In the genomic region with DNA sequence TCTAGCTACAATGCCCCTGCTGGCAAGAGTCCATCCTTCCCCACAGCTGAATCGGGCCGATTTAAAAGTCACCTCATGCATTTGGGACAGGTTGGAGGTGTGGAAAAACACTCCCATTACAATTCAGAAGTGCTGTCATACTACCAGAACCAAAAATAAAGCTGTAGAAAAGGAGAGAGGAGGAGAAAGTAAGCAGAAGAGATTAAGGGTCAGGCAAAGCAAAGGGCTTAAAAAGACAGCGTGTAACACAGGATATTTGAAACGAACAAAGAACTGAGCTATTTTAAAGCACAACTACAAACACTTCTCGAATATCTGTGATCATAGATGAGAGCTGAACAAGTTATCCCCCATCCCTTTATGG, we compare ENCODE assay signal across 21 cellular contexts.
"Had no signal": no experiment of that assay in that cellular context is flagged by ENCODE, and none has a peak within 500 bp of the region (broad histone marks: within the 10 kb centered on the region; RNA-seq: fewer than 3 reads in every experiment).

No MANE protein-coding gene starts in this region.

- H3K4me2 ChIP-seq: hepatocyte, neural progenitor cell had no signal

- H3K36me3 ChIP-seq: adrenal gland, ascending aorta, colonic mucosa, neural progenitor cell, tibial artery had no signal

- H3K4me1 ChIP-seq: adrenal gland, colonic mucosa, neural progenitor cell had no signal

- H3K4me1 Mint-ChIP-seq: activated T-helper 17 cell treated with anti-CD3 and anti-CD28 coated beads, Interleukin-2, amount 50 U/mL, for 72 hours; central memory CD8-positive, alpha-beta T cell had no signal

- H3K79me2 ChIP-seq: hepatocyte had no signal

- H2AFZ ChIP-seq: hepatocyte, neural progenitor cell had no signal

- H3K27me3 ChIP-seq: adrenal gland, ascending aorta, colonic mucosa, dorsolateral prefrontal cortex, hepatocyte, neural progenitor cell, tibial artery had no signal

- H3K27ac ChIP-seq: colonic mucosa, hepatocyte, neural progenitor cell had no signal

- H3K4me3 Mint-ChIP-seq: activated T-cell treated with anti-CD3 and anti-CD28 coated beads, Interleukin-2, amount 50 U/mL, for 24 hours; activated T-helper 17 cell treated with anti-CD3 and anti-CD28 coated beads, Interleukin-2, amount 50 U/mL, for 72 hours; central memory CD8-positive, alpha-beta T cell; effector memory CD8-positive, alpha-beta T cell; naive thymus-derived CD8-positive, alpha-beta T cell; neural progenitor cell had no signal

- ATAC-seq: activated naive CD4-positive, alpha-beta T cell treated with anti-CD3 and anti-CD28 coated beads, Interleukin-2, amount 50 U/mL, for 72 hours; activated T-helper 17 cell treated with anti-CD3 and anti-CD28 coated beads, Interleukin-2, amount 50 U/mL, for 72 hours; effector memory CD8-positive, alpha-beta T cell; naive thymus-derived CD8-positive, alpha-beta T cell; stimulated activated naive CD8-positive, alpha-beta T cell treated with anti-CD3 and anti-CD28 coated beads, Interleukin-15, Interleukin-2, amounts not matched to agents 100 U/mL and 50 U/mL, for 24 hours had no signal

- DNase-seq: activated CD8-positive, alpha-beta memory T cell treated with anti-CD3 and anti-CD28 coated beads for 24 hours; activated CD8-positive, alpha-beta memory T cell treated with anti-CD3 and anti-CD28 coated beads, Interleukin-2, amount 50 U/mL, for 4 hours; activated T-cell treated with anti-CD3 and anti-CD28 coated beads, Interleukin-2, amount 50 U/mL, for 24 hours; colonic mucosa; effector memory CD8-positive, alpha-beta T cell; kidney glomerular epithelial cell; naive thymus-derived CD8-positive, alpha-beta T cell; posterior cingulate gyrus; stimulated activated CD4-positive, alpha-beta T cell treated with anti-CD3 and anti-CD28 coated beads, Interleukin-12 subunit alpha, Interleukin-12 subunit beta, amount 100 ng/mL, for 4 hours; stimulated activated CD4-positive, alpha-beta T cell treated with anti-CD3 and anti-CD28 coated beads, Interleukin-4, amount 100 ng/mL, for 4 hours; stimulated activated naive CD8-positive, alpha-beta T cell treated with anti-CD3 and anti-CD28 coated beads, Interleukin-15, Interleukin-2, amounts not matched to agents 100 U/mL and 50 U/mL, for 24 hours; T-helper 9 cell had no signal

- H3K36me3 Mint-ChIP-seq: activated naive CD4-positive, alpha-beta T cell treated with anti-CD3 and anti-CD28 coated beads, Interleukin-2, amount 50 U/mL, for 72 hours; naive thymus-derived CD8-positive, alpha-beta T cell; neural progenitor cell had no signal

- H3K27ac Mint-ChIP-seq: activated naive CD4-positive, alpha-beta T cell treated with anti-CD3 and anti-CD28 coated beads, Interleukin-2, amount 50 U/mL, for 72 hours; activated T-cell treated with anti-CD3 and anti-CD28 coated beads, Interleukin-2, amount 50 U/mL, for 24 hours; activated T-helper 17 cell treated with anti-CD3 and anti-CD28 coated beads, Interleukin-2, amount 50 U/mL, for 72 hours; effector memory CD8-positive, alpha-beta T cell; naive thymus-derived CD8-positive, alpha-beta T cell; neural progenitor cell had no signal

- H3K27me3 Mint-ChIP-seq: central memory CD8-positive, alpha-beta T cell had no signal

- H3K9me3 ChIP-seq: adrenal gland, ascending aorta, colonic mucosa, tibial artery had no signal

- H3K9me3 Mint-ChIP-seq: activated naive CD4-positive, alpha-beta T cell treated with anti-CD3 and anti-CD28 coated beads, Interleukin-2, amount 50 U/mL, for 72 hours; activated T-cell treated with anti-CD3 and anti-CD28 coated beads, Interleukin-2, amount 50 U/mL, for 24 hours; activated T-helper 17 cell treated with anti-CD3 and anti-CD28 coated beads, Interleukin-2, amount 50 U/mL, for 72 hours; central memory CD8-positive, alpha-beta T cell; effector memory CD8-positive, alpha-beta T cell; naive thymus-derived CD8-positive, alpha-beta T cell; neural progenitor cell had no signal

- H3K9ac ChIP-seq: neural progenitor cell had no signal

- H3K4me3 ChIP-seq: adrenal gland, colonic mucosa, dorsolateral prefrontal cortex, hepatocyte, neural progenitor cell, tibial artery had no signal
